ENCODE assay signal across 8 cellular contexts in the genomic region with DNA sequence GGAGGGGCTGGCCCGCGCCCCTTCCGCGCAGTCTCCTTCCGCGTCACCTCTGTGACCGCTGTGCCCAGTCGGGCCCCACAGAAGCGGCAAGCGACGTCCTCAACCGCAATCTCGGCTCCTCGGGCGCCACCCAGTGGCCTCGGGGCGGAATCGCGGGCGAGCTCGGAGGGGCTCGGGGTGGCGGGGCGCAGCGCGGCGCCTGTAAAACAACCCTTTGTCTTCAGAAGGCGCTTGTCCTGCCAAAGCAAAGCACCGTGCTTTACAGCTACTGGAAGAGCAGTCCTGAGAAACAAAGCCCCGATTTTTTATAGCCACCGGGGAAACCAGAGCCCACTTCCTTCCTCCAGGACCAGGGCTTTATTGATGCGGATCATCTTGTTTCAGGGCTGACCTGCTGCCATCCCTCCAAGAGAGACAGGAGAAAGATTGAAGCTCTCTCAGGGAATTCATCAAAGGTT. TPM values are rescaled to one million over a fixed set of nuclear protein-coding genes. Genes with fewer than 3 reads are reported as not detected.
DNase-seq lines count a peak whose midpoint lies in the region; FAIRE-seq and TF ChIP-seq lines count a peak whose summit lies in the region.

No MANE protein-coding gene starts in this region.

- peaks cover 9 to 14% of the 10 kb centered on the region in 2 experiments for H3K4me1 Mint-ChIP-seq in H9

- FAIRE-seq in G401.6 (lab: Jason Lieb, UNC): peak; percentile 51

- H3K14ac ChIP-seq in H9 (ENCODE audit: insufficient read depth, low read length): peak overlapping the region; percentile 97; the same call in 1 of the 2 replicates

- H3K79me2 ChIP-seq in H9 (ENCODE audit: insufficient read depth, low read length): no peaks in the 10 kb centered on the region

- no peaks in the 10 kb centered on the region for H3K36me3 Mint-ChIP-seq in H9 (ENCODE audit: insufficient read depth in 1 of 3, low read depth in 3 of 3)

- TF ChIP-seq CTCF in H9 (conservative IDR thresholded peaks at IDR 0.05) (peak; percentile 97), testis (IDR thresholded peaks at IDR 0.05) (peak; percentile 75 to 96 (median 86))

- H3K27me3 Mint-ChIP-seq in H9 (ENCODE audit: low read depth): peaks cover 13% of the 10 kb centered on the region

- no peak overlapping the region for H2BK12ac ChIP-seq in H9 (ENCODE audit: insufficient read length, low read depth, low read length)

- no peak overlapping the region for H2BK120ac ChIP-seq in H9 (ENCODE audit: low read depth, low read length, poor library complexity, severe bottlenecking)

- H3K4me3 Mint-ChIP-seq in H9: peak overlapping the region; percentile 56 to 70

- TF ChIP-seq POLR2A in testis (IDR thresholded peaks at IDR 0.05): no peak

- no peak overlapping the region for H3K23ac ChIP-seq in H9 (ENCODE audit: insufficient read length, low read depth, low read length)

- no peak overlapping the region for H3T11ph ChIP-seq in H9 (ENCODE audit: low read length)

- H3K4me1 ChIP-seq in H9 (ENCODE audit: insufficient read depth, low read length) (no peaks in the 10 kb centered on the region; the same call in 1 of the 2 replicates), SJCRH30 (no peaks in the 10 kb centered on the region), testis (no peaks in the 10 kb centered on the region)

- intact Hi-C loops in testis (cut with DNase I; ENCODE audit: low total_unique reads): no loop called here

- peak overlapping the region; percentile 69 for H3K4me2 ChIP-seq in H9 (ENCODE audit: insufficient read depth, insufficient read length, low read length)

- H3K4me3 ChIP-seq in SJCRH30: peak overlapping the region; percentile 51
- peak overlapping the region; percentile 10 to 64 for H3K4me3 ChIP-seq in testis

- no peak overlapping the region for H3K56ac ChIP-seq in H9 (ENCODE audit: insufficient read length, low read depth, low read length)

- peak; percentile 93 for DNase-seq in H9
- peak; percentile 80 for DNase-seq in M059J (ENCODE audit: low read depth)
- peak; percentile 80 to 88 for DNase-seq in SJCRH30
- peak; percentile 93 for DNase-seq in activated naive CD4-positive, alpha-beta T cell treated with Interleukin-2 at 50 U/mL for 16 hours
- peak; percentile 91 for DNase-seq in globus pallidus (ENCODE audit: low spot score)
- DNase-seq in occipital lobe (lab: John Stamatoyannopoulos, UW): peak; percentile 82
- peak; percentile 89 for DNase-seq in testis

- no peak overlapping the region for H4K91ac ChIP-seq in H9 (ENCODE audit: insufficient read length, low read depth, low read length)

- H3K27me3 ChIP-seq in H9 (ENCODE audit: insufficient read depth, low read length) (no peaks in the 10 kb centered on the region), SJCRH30 (no peaks in the 10 kb centered on the region), testis (no peaks in the 10 kb centered on the region)

- H3K18ac ChIP-seq in H9 (ENCODE audit: insufficient read length, low read depth, low read length): peak overlapping the region; percentile 88

- H3K36me3 ChIP-seq in SJCRH30 (no peaks in the 10 kb centered on the region), testis (ENCODE audit: low read depth, missing control alignments) (no peaks in the 10 kb centered on the region)

- no peaks in the 10 kb centered on the region for H3K9me3 Mint-ChIP-seq in H9

- peak overlapping the region in 2 of 3 experiments; percentile 80 to 89; a peak in 2 of 7 replicates for H3K27ac Mint-ChIP-seq in H9

- WGBS in H9 (ENCODE audit: extremely low coverage, insufficient read length, low lambda C conversion rate): no CpG with 5 or more reads among the region's 32 CpGs
- WGBS in testis, 2 donors: 0 to 3% methylated on average over 12 to 32 of the region's 32 CpGs

- peak overlapping the region; percentile 82 for H3K9ac ChIP-seq in H9 (ENCODE audit: extremely low read depth, insufficient read length, low read length)

- H4K8ac ChIP-seq in H9 (replicated peaks; ENCODE audit: insufficient read length, low read depth, low read length): no peak overlapping the region

- no peaks in the 10 kb centered on the region for H3K9me3 ChIP-seq in H9 (ENCODE audit: control insufficient read depth, low read depth, low read length)
- H3K9me3 ChIP-seq in SJCRH30 (replicated peaks): no peaks in the 10 kb centered on the region
- H3K9me3 ChIP-seq in testis: no peaks in the 10 kb centered on the region

- H4K5ac ChIP-seq in H9 (ENCODE audit: insufficient read length, low read depth, low read length): no peak overlapping the region

- H3K4ac ChIP-seq in H9 (ENCODE audit: low read depth, low read length): no peak overlapping the region; the same call in 1 of the 2 replicates

- H3K23me2 ChIP-seq in H9 (ENCODE audit: insufficient read length, low read depth, low read length, poor library complexity, severe bottlenecking): no peaks in the 10 kb centered on the region

- H2BK20ac ChIP-seq in H9 (ENCODE audit: low read depth, low read length, poor library complexity, severe bottlenecking): no peak overlapping the region

- H2BK5ac ChIP-seq in H9 (ENCODE audit: insufficient read length, low read length): no peak overlapping the region

- peak overlapping the region; percentile 99 for H2AFZ ChIP-seq in H9 (ENCODE audit: low read length)

- no peaks in the 10 kb centered on the region for H3K79me1 ChIP-seq in H9 (ENCODE audit: insufficient read depth, low read depth, low read length, poor library complexity, severe bottlenecking)

- H2BK15ac ChIP-seq in H9 (ENCODE audit: low read depth, low read length): no peak overlapping the region

- H4K20me1 ChIP-seq in H9 (ENCODE audit: control insufficient read depth, insufficient read depth, insufficient read length): no peaks in the 10 kb centered on the region

- H3K27ac ChIP-seq in H9 (ENCODE audit: insufficient read length, low read depth, low read length) (no peak overlapping the region), SJCRH30 (peak overlapping the region; percentile 31), testis (peak overlapping the region in 1 of 2 donors; percentile 39)

- H2AK5ac ChIP-seq in H9 (ENCODE audit: insufficient read length, low read length): no peak overlapping the region

RNA-seq across cellular contexts. Expression of a gene that starts 37.3 kb away (rescaled TPM):
- total RNA-seq in H9 (2021) (23.0 and 24.0 TPM in 2 replicates), occipital lobe (28.5 TPM), testis (10 to 100 TPM; 37.4 to 38.7 TPM)
- total RNA-seq in M059J (2014; rRNA removed; shearing (Covaris generic)): 30.7 and 31.8 TPM in 2 replicates
- total RNA-seq in SJCRH30 (2014; rRNA removed; shearing (Covaris generic)): 19.2 and 19.5 TPM in 2 replicates
- polyA plus RNA-seq in testis (ENCODE audit: insufficient read depth, low read depth, low replicate concordance): 32.7 TPM
